ENCODE assay signal across 9 cellular contexts in genomic region chr12:93776581-93777018, GRCh38.
DNase-seq lines count a peak whose midpoint lies in the region; ATAC-seq and TF ChIP-seq lines count a peak whose summit lies in the region.
"Had no signal": no experiment of that assay in that cellular context is flagged by ENCODE, and none has a peak within 500 bp of the region (broad histone marks: within the 10 kb centered on the region; RNA-seq: fewer than 3 reads in every experiment).

No MANE protein-coding gene starts in this region.

- no peaks in the 10 kb centered on the region for H3K27me3 Mint-ChIP-seq in activated naive CD4-positive, alpha-beta T cell treated with anti-CD3 and anti-CD28 coated beads, Interleukin-2, amount 10 ng/mL, durations not matched to agents 7 days and 5 days

- H3K27me3 ChIP-seq in BJ (ENCODE audit: control insufficient read depth, insufficient read depth, low read length) = no peaks in the 10 kb centered on the region
- no peaks in the 10 kb centered on the region for H3K27me3 ChIP-seq in adrenal gland

- TF ChIP-seq POLR2A in adrenal gland (IDR thresholded peaks at IDR 0.05) = no peak

- peaks cover 16% of the 10 kb centered on the region for H3K9me3 Mint-ChIP-seq in activated naive CD4-positive, alpha-beta T cell treated with anti-CD3 and anti-CD28 coated beads, Interleukin-2, amount 10 ng/mL, durations not matched to agents 7 days and 5 days

- peaks cover 32 to 53% of the 10 kb centered on the region in 2 donors for H3K4me1 ChIP-seq in adrenal gland (replicated peaks in 1 of 2)

- H3K36me3 Mint-ChIP-seq in activated naive CD4-positive, alpha-beta T cell treated with anti-CD3 and anti-CD28 coated beads, Interleukin-2, amount 10 ng/mL, durations not matched to agents 7 days and 5 days = peaks cover 25% of the 10 kb centered on the region

- H3K4me1 Mint-ChIP-seq in activated naive CD4-positive, alpha-beta T cell treated with anti-CD3 and anti-CD28 coated beads, Interleukin-2, amount 10 ng/mL, durations not matched to agents 7 days and 5 days = peaks cover 47% of the 10 kb centered on the region

- TF ChIP-seq CTCF in BJ (IDR thresholded peaks at IDR 0.05; ENCODE audit: insufficient read depth, low read depth, low read length) (no peak), adrenal gland (IDR thresholded peaks at IDR 0.05) (no peak)

- intact Hi-C loops in adrenal gland (cut with DNase I) = no loop called here
- intact Hi-C loops in sciatic nerve (cut with DNase I) = no loop called here

- CTCF ChIA-PET in BJ (lab: Yijun Ruan, JAX) = interaction anchor here (1.6 to 2.0 kb wide), 2 partner anchors 207 to 325 kb away, joined by 4 to 14 read pairs; no protein-coding TSS in a partner anchor
- CTCF ChIA-PET in activated naive CD4-positive, alpha-beta T cell treated with anti-CD3 and anti-CD28 coated beads, Interleukin-2, amount 10 ng/mL, durations not matched to agents 7 days and 5 days (lab: Charles Lee) = no interaction called here

- H3K27ac Mint-ChIP-seq in activated naive CD4-positive, alpha-beta T cell treated with anti-CD3 and anti-CD28 coated beads, Interleukin-2, amount 10 ng/mL, durations not matched to agents 7 days and 5 days = no peak overlapping the region

- H3K4me3 ChIP-seq in BJ (ENCODE audit: low read depth, low read length) (no peak overlapping the region), adrenal gland (no peak overlapping the region)

- DNase-seq in BJ (ENCODE audit: low read depth) (peak; percentile 79), adrenal gland (no peak), globus pallidus (ENCODE audit: low spot score) (peak; percentile 75), sciatic nerve (ENCODE audit: low spot score) (no peak), DMS 273 treated with DMSO at 0.1 percent for 48 hours (lab: John Stamatoyannopoulos, UW) (no peak), NCI-H187 treated with DMSO at 0.1 percent for 48 hours (lab: John Stamatoyannopoulos, UW) (no peak)
- DNase-seq in stimulated activated naive CD4-positive, alpha-beta T cell (lab: John Stamatoyannopoulos, UW) = no peak
- no peak for DNase-seq in activated naive CD4-positive, alpha-beta T cell treated with anti-CD3 and anti-CD28 coated beads, Interleukin-2, amount 10 ng/mL, durations not matched to agents 7 days and 5 days
- DNase-seq: NCI-H774 had no signal

- H3K36me3 ChIP-seq in BJ (ENCODE audit: control insufficient read depth, insufficient read depth, low read length) = no peaks in the 10 kb centered on the region
- no peaks in the 10 kb centered on the region for H3K36me3 ChIP-seq in adrenal gland (replicated peaks in 1 of 2)

- POLR2A ChIA-PET in BJ (lab: Charles Lee) = interaction anchor here (0.6 kb wide), 1 partner anchor 339 kb away, joined by 3 read pairs; no protein-coding TSS in a partner anchor

- ATAC-seq in sciatic nerve = peak; percentile 21

- H3K9me3 ChIP-seq in adrenal gland (replicated peaks in 1 of 3) = no peaks in the 10 kb centered on the region

- no peak overlapping the region for H3K4me3 Mint-ChIP-seq in activated naive CD4-positive, alpha-beta T cell treated with anti-CD3 and anti-CD28 coated beads, Interleukin-2, amount 10 ng/mL, durations not matched to agents 7 days and 5 days

- WGBS in adrenal gland, 4 donors = 52 to 65% (median 56%) methylated on average over 2 of the region's 2 CpGs

- H3K27ac ChIP-seq in adrenal gland = peak overlapping the region in 4 of 5 donors; percentile 64 to 95 (median 84)

Comparison
In these comparisons a context has a peak if more than half of its experiments do, and no peak if none do; other contexts are left out.
1. DNase-seq: peak in BJ (single experiment) and globus pallidus (single experiment); none in adrenal gland (0 of 7), sciatic nerve (single experiment), stimulated activated naive CD4-positive, alpha-beta T cell (0 of 6), DMS 273 treated with DMSO at 0.1 percent for 48 hours (single experiment), NCI-H187 treated with DMSO at 0.1 percent for 48 hours (single experiment) and activated naive CD4-positive, alpha-beta T cell treated with anti-CD3 and anti-CD28 coated beads, Interleukin-2, amount 10 ng/mL, durations not matched to agents 7 days and 5 days (single experiment).